ENCODE assay signal across 8 cellular contexts in the genomic region with DNA sequence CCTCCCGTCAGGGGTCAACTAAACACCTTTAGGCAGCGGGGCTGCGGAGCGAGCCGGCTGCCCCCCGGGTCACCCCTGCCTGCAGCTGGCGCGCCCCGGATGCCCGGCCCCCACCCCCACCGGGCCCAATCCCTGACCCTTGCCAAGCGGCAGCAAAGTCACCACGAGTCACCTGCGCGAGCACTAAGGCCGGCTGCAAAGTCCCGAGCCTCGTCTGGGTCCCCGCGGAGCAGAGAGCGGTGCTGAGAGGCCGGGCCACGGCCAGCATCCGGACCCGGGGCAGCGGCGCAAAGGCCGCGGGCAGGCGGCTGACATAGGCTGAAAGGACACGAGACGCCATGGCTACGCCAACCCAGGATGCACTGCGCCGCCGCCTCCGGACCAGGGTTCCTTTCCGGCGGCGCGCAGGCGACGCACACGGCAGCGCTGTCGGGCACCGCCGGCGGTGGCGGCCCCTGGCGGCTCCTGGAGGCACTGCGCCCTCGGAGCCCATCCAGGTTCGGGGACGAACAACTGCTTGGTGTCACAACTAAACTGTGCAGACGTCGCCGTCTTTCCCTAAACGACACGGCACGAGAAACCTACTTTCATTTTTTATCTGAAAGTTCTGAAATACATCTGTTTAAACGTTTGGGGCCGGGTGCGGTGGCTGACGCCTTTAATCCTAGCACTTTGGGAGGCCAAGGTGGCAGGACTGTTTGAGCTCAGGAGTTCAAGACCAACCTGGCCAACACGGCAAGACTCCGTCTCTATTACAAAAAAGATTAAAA. TPM values are rescaled to one million over a fixed set of nuclear protein-coding genes. Genes with fewer than 3 reads are reported as not detected.
A peak's percentile ranks its signal among the peaks of the same experiment; 100 is the strongest.
DNase-seq lines count a peak whose midpoint lies in the region; ATAC-seq and TF ChIP-seq lines count a peak whose summit lies in the region.

A gene (minus strand): TSS at position 366 of the 770 bp plus-strand sequence. CDS start 26 bp downstream, at position 340.

- H3K36me3 ChIP-seq in mammary epithelial cell (ENCODE audit: insufficient read depth, low read length): peaks cover 10% of the 10 kb centered on the region

- CTCF ChIA-PET in mammary epithelial cell (lab: Charles Lee; ENCODE audit: low non-redundant PET): interaction anchor here (0.5 to 0.7 kb wide), 4 partner anchors 21 to 482 kb away, joined by 3 to 4 read pairs (median 4); a partner anchor contains a TSS

- H3K9me3 Mint-ChIP-seq in immature natural killer cell: no peaks in the 10 kb centered on the region

- no TSS peak for BruUV-seq in mammary epithelial cell (replicated peaks; lab: Mats Ljungman, UMichigan)

- peak within 1 kb of the TSS; percentile 60 for H3K27ac ChIP-seq in mammary epithelial cell (ENCODE audit: insufficient read depth, low read depth, low read length)

- peak; percentile 99 for TF ChIP-seq CTCF in WI38 (IDR thresholded peaks at IDR 0.05; ENCODE audit: low read depth, low read length)
- peak; percentile 90 to 94 for TF ChIP-seq CTCF in mammary epithelial cell (conservative IDR thresholded peaks at IDR 0.05 in 1 of 2, IDR thresholded peaks at IDR 0.05 in 1 of 2; ENCODE audit: extremely low read depth in 1 of 2, insufficient read depth in 1 of 2, low read depth in 1 of 2, low read length in 2 of 2)

- H3K4me1 ChIP-seq in mammary epithelial cell (ENCODE audit: insufficient read depth, low read length): peaks cover 7% of the 10 kb centered on the region

- H3K4me1 Mint-ChIP-seq in immature natural killer cell: peaks cover 24 to 32% of the 10 kb centered on the region in 2 donors

- H3K79me2 ChIP-seq in mammary epithelial cell (ENCODE audit: insufficient read depth, low read length): peaks cover 48% of the 10 kb centered on the region

- DNase-seq in AG08395 (ENCODE audit: low spot score): peak; percentile 92
- DNase-seq in NCI-H2171 (lab: John Stamatoyannopoulos, UW): peak; percentile 85
- peak; percentile 85 for DNase-seq in mammary epithelial cell
- peak; percentile 86 to 87 (median 86) for DNase-seq in immature natural killer cell
- DNase-seq in smooth muscle cell of the brain vasculature (ENCODE audit: low read depth, low spot score): peak; percentile 63

- peak within 1 kb of the TSS; percentile 80 for H2AFZ ChIP-seq in mammary epithelial cell (ENCODE audit: low read depth, low read length)

- H3K9ac ChIP-seq in mammary epithelial cell (ENCODE audit: insufficient read depth, low read length): peak within 1 kb of the TSS; percentile 84

- peak within 1 kb of the TSS; percentile 78 to 87 (median 81) for H3K4me3 Mint-ChIP-seq in immature natural killer cell

- ATAC-seq in GM18868 (IDR thresholded peaks at IDR 0.05; ENCODE audit: unreplicated experiment) (peak; percentile 92), HG03103 (IDR thresholded peaks at IDR 0.05; ENCODE audit: low read depth, unreplicated experiment) (peak; percentile 84)

- intact Hi-C loops in mammary epithelial cell (cut with micrococcal nuclease): loop anchor here (1.0 to 5.0 kb wide), 2 partner anchors 39 to 159 kb away; a partner anchor contains a TSS

- dilution Hi-C loops in mammary epithelial cell (cut with HindIII; ENCODE audit: low sequenced_read_pairs): no loop called here

- in situ Hi-C loops in mammary epithelial cell (cut with MboI; ENCODE audit: low sequenced_read_pairs in 2 of 2): no loop called here

- no peaks in the 10 kb centered on the region for H3K27me3 ChIP-seq in mammary epithelial cell (ENCODE audit: insufficient read depth, low read length)

- peak within 1 kb of the TSS; percentile 99 for H3K4me3 ChIP-seq in WI38 (ENCODE audit: low read depth, low read length)
- peak within 1 kb of the TSS; percentile 86 to 96 (median 88) for H3K4me3 ChIP-seq in mammary epithelial cell (replicated peaks in 1 of 3; ENCODE audit: insufficient read depth in 1 of 3, low read depth in 2 of 3, low read length in 3 of 3)

- H4K20me1 ChIP-seq in mammary epithelial cell (ENCODE audit: insufficient read depth, low read length): no peaks in the 10 kb centered on the region

- H3K27me3 Mint-ChIP-seq in immature natural killer cell (ENCODE audit: low read depth in 3 of 3): peaks cover 0 to 7% (median 0%) of the 10 kb centered on the region in 3 donors

- peak within 1 kb of the TSS; percentile 82 for H3K4me2 ChIP-seq in mammary epithelial cell (ENCODE audit: insufficient read depth, low read depth, low read length)

- 6% methylated on average over 33 of the region's 67 CpGs for WGBS in mammary epithelial cell (ENCODE audit: low coverage, missing lambda C conversion rate)

- H3K9me3 ChIP-seq in mammary epithelial cell (replicated peaks; ENCODE audit: insufficient read depth, low read length): no peaks in the 10 kb centered on the region

- peak within 1 kb of the TSS in 5 of 6 donors; percentile 68 to 83 (median 77) for H3K27ac Mint-ChIP-seq in immature natural killer cell

- peaks cover 0 to 12% (median 0%) of the 10 kb centered on the region in 3 donors for H3K36me3 Mint-ChIP-seq in immature natural killer cell

RNA-seq across cellular contexts. Expression of the gene that starts here (rescaled TPM):
- total RNA-seq in mammary epithelial cell: 10 to 100 TPM; 70.2 to 86.6 TPM
- 112 TPM for polyA plus RNA-seq in mammary epithelial cell
- polyA minus RNA-seq in mammary epithelial cell: 25.9 TPM
- polyA plus RNA-seq in immature natural killer cell: 100 to 1,000 TPM; 182 to 257 (median 231) TPM

Comparison
In these comparisons a context has a peak if more than half of its experiments do, and no peak if none do; other contexts are left out.
1. Peak in every context shown above with its lines: DNase-seq, ATAC-seq, H3K4me3 ChIP-seq and H3K27ac ChIP-seq.